ENCODE assay signal across 8 cellular contexts in the genomic region with DNA sequence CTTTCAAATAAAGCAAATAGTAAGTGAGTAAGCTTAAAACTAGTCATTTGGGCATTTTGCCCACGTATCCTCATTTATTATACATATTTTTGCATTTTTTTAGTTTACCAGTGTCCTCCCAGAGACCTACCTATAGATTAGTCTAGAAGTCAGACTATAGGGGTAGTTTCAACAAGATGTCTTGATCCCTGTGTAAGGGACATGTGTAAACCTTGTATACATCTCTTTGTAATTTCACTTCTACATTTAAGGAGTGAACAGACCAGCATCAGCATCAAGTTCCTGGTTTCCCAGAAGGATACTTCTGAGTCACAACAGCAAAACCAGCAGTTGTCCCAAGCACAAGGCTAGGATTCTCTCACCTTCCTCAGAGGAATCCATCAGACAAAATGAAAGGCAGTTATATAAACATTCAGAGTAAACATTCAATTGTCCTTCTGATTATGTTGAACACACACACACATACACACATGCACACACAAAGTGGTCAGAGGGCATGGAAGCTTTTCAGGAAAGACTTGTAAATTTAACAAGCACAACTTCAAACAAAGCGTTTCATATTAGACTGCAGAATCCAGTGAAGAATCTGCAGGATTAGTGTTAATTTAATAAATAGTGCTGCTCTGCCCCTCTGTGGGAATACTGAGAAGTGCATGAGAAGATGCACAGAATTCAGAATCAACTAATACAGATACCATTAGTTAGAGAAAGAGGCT. TPM values are rescaled to one million over a fixed set of nuclear protein-coding genes. Genes with fewer than 3 reads are reported as not detected.
A peak's percentile ranks its signal among the peaks of the same experiment; 100 is the strongest.
DNase-seq lines count a peak whose midpoint lies in the region; ATAC-seq, FAIRE-seq and TF ChIP-seq lines count a peak whose summit lies in the region.

No MANE protein-coding gene starts in this region.

- intact Hi-C loops in ascending aorta (cut with DNase I): loop anchor here (2.0 kb wide), 1 partner anchor 1339 kb away; no protein-coding TSS in a partner anchor
- intact Hi-C loops in right cardiac atrium (cut with DNase I): loop anchor here in 2 of 4 donors (5.0 to 10.0 kb wide), 3 partner anchors 1205 to 1335 kb away; a partner anchor contains a TSS

- FAIRE-seq in small intestine (lab: Jason Lieb, UNC): peak; percentile 53

- no peaks in the 10 kb centered on the region for H3K4me1 ChIP-seq in ascending aorta
- H3K4me1 ChIP-seq in right cardiac atrium (ENCODE audit: control insufficient read depth, insufficient read depth, low read length): no peaks in the 10 kb centered on the region
- H3K4me1 ChIP-seq in small intestine (ENCODE audit: control insufficient read depth in 2 of 2, insufficient read depth in 1 of 2, low read depth in 1 of 2, low read length in 1 of 2): no peaks in the 10 kb centered on the region

- ATAC-seq in GM18873 (IDR thresholded peaks at IDR 0.05; ENCODE audit: low FRiP score, unreplicated experiment) (peak; percentile 71), HG03045 (IDR thresholded peaks at IDR 0.05; ENCODE audit: unreplicated experiment) (peak; percentile 75), right cardiac atrium (peak; percentile 64)

- H3K27ac ChIP-seq in ascending aorta (no peak overlapping the region), right cardiac atrium (ENCODE audit: low read length) (no peak overlapping the region), small intestine (ENCODE audit: low read depth in 1 of 2, low read length in 1 of 2) (no peak overlapping the region)

- H3K36me3 ChIP-seq in ascending aorta (no peaks in the 10 kb centered on the region), small intestine (ENCODE audit: control insufficient read depth in 2 of 2, insufficient read depth in 2 of 2, low read length in 2 of 2) (no peaks in the 10 kb centered on the region)

- no peaks in the 10 kb centered on the region for H3K9me3 ChIP-seq in ascending aorta
- no peaks in the 10 kb centered on the region for H3K9me3 ChIP-seq in right cardiac atrium (ENCODE audit: control insufficient read depth, low read length)
- H3K9me3 ChIP-seq in small intestine (ENCODE audit: control insufficient read depth, low read depth): no peaks in the 10 kb centered on the region

- DNase-seq in DMS 273 (lab: John Stamatoyannopoulos, UW; ENCODE audit: unreplicated experiment) (peak; percentile 68), NCI-H526 treated with DMSO at 0.1 percent for 48 hours (lab: John Stamatoyannopoulos, UW) (peak; percentile 11), ascending aorta (ENCODE audit: low spot score in 2 of 2) (no peak), right cardiac atrium (no peak), small intestine (peak; percentile 36), NCI-H1930 (lab: John Stamatoyannopoulos, UW) (no peak)

- peak; percentile 41 to 67 (median 57) for TF ChIP-seq CTCF in ascending aorta (IDR thresholded peaks at IDR 0.05)

- 45% methylated on average over 2 of the region's 2 CpGs for WGBS in right cardiac atrium
- 11 to 34% (median 20%) methylated on average over 2 of the region's 2 CpGs for WGBS in small intestine, 3 donors

- H3K27me3 ChIP-seq in ascending aorta (no peaks in the 10 kb centered on the region), right cardiac atrium (ENCODE audit: control insufficient read depth, insufficient read depth) (no peaks in the 10 kb centered on the region), small intestine (ENCODE audit: control insufficient read depth in 2 of 2, insufficient read depth in 2 of 2, low read length in 2 of 2) (no peaks in the 10 kb centered on the region)

- H3K4me3 ChIP-seq in ascending aorta (no peak overlapping the region), right cardiac atrium (ENCODE audit: low read length) (no peak overlapping the region), small intestine (ENCODE audit: low read depth in 1 of 2, low read length in 2 of 2) (no peak overlapping the region)

RNA-seq across cellular contexts. Expression of a gene that starts 55.4 kb away (rescaled TPM):
- total RNA-seq in ascending aorta (78.9 TPM), right cardiac atrium (100 to 1,000 TPM; 152 to 188 (median 168) TPM)
- polyA plus RNA-seq in right cardiac atrium (294 TPM), small intestine (100 to 1,000 TPM; 458 to 495 (median 495) TPM)

Comparison
In these comparisons a context has a peak if more than half of its experiments do, and no peak if none do; other contexts are left out.
1. DNase-seq: peak in DMS 273 (single experiment), NCI-H526 treated with DMSO at 0.1 percent for 48 hours (single experiment) and small intestine (single experiment); none in ascending aorta (0 of 2), right cardiac atrium (0 of 3) and NCI-H1930 (0 of 2).
2. Peak in every context shown above with its lines, with median percentiles within 50 percentile points of each other: ATAC-seq.